Comparison of ENCODE assay signal across 12 cellular contexts in the genomic region with DNA sequence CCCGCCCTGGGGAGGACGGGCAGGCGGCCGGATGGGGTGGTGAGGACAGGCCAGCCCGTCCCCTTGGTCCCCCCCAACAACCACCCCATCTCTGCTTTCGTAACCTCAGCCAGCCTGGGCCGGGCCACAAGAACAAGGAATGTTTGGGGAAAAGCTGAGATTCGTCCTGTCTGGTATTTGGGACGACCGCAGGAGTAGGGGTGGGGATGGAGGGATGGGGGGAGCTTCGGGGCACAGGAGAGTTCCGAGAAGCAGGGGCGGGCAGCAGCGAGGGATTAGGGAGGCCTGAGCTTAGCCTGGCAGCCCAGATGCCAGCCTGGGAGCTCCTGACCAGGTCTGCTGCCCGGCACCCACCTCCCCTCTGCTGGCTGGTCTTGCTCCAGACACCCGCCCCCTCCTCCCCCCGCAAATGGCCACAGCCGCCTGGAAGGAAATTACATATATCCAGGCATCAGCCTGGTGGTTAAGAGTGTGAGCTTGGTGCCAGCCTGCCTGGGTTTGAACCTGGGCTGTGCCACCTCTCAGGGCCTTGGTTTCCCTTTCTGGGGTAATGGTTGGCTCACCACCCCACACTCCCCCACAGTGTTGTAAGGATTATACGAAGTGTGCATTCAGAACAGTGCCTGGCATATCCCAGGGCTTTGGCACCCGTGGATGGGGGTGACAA. TPM values are rescaled to one million over a fixed set of nuclear protein-coding genes. Genes with fewer than 3 reads are reported as not detected.
DNase-seq lines count a peak whose midpoint lies in the region; ATAC-seq, FAIRE-seq and TF ChIP-seq lines count a peak whose summit lies in the region.
"Had no signal": no experiment of that assay in that cellular context is flagged by ENCODE, and none has a peak within 500 bp of the region (broad histone marks: within the 10 kb centered on the region; RNA-seq: fewer than 3 reads in every experiment).

A gene with protein sequence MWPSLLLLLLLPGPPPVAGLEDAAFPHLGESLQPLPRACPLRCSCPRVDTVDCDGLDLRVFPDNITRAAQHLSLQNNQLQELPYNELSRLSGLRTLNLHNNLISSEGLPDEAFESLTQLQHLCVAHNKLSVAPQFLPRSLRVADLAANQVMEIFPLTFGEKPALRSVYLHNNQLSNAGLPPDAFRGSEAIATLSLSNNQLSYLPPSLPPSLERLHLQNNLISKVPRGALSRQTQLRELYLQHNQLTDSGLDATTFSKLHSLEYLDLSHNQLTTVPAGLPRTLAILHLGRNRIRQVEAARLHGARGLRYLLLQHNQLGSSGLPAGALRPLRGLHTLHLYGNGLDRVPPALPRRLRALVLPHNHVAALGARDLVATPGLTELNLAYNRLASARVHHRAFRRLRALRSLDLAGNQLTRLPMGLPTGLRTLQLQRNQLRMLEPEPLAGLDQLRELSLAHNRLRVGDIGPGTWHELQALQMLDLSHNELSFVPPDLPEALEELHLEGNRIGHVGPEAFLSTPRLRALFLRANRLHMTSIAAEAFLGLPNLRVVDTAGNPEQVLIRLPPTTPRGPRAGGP (minus strand): TSS at position 57 of the 667 bp plus-strand sequence. CDS start 236 bp downstream, outside the sequence.

- peaks cover 0 to 34% of the 10 kb centered on the region in 2 experiments; a peak in 4 of 5 replicates for H3K4me1 ChIP-seq in K562 (replicated peaks in 1 of 2; ENCODE audit: control insufficient read depth in 2 of 2, insufficient read depth in 2 of 2, low read length in 2 of 2)
- H3K4me1 ChIP-seq in right cardiac atrium (ENCODE audit: control insufficient read depth, insufficient read depth, low read length) = no peaks in the 10 kb centered on the region
- H3K4me1 ChIP-seq in stomach = peaks cover 0 to 12% (median 6%) of the 10 kb centered on the region in 4 donors
- no peaks in the 10 kb centered on the region for H3K4me1 ChIP-seq in A673 (ENCODE audit: insufficient read depth, low read length, poor library complexity, severe bottlenecking)
- H3K4me1 ChIP-seq: sigmoid colon had no signal

- H3K27ac Mint-ChIP-seq in stimulated activated memory B cell treated with anti-CD40 and anti-IgM and Interleukin-4, amounts not matched to agents 10 μg/mL and 1 μg/mL and 100 μg/mL, for 72 hours = no peak within 1 kb of the TSS
- H3K27ac Mint-ChIP-seq: activated CD8-positive, alpha-beta T cell treated with anti-CD3 and anti-CD28 coated beads, Interleukin-2, amount 10 ng/mL, durations not matched to agents 7 days and 5 days; stimulated activated naive B cell treated with anti-CD40 and anti-IgM and Interleukin-4, amounts not matched to agents 10 μg/mL and 1 μg/mL and 100 μg/mL, for 72 hours had no signal

- H3K79me2 ChIP-seq in K562 (ENCODE audit: control insufficient read depth, insufficient read depth, low read length) = no peaks in the 10 kb centered on the region

- H3K9me3 Mint-ChIP-seq in stimulated activated memory B cell treated with anti-CD40 and anti-IgM and Interleukin-4, amounts not matched to agents 10 μg/mL and 1 μg/mL and 100 μg/mL, for 72 hours = no peaks in the 10 kb centered on the region
- H3K9me3 Mint-ChIP-seq: stimulated activated naive B cell treated with anti-CD40 and anti-IgM and Interleukin-4, amounts not matched to agents 10 μg/mL and 1 μg/mL and 100 μg/mL, for 72 hours had no signal

- no peak within 1 kb of the TSS for H3K4me2 ChIP-seq in K562 (ENCODE audit: insufficient read depth, low read length)

- 0 out of 2 replicates have a peak, but pooled peaks cover 4% of the 10 kb centered on the region for H4K20me1 ChIP-seq in K562 (replicated peaks; ENCODE audit: control insufficient read depth, insufficient read depth, low read length)

- ATAC-seq in K562 = no peak
- peak; percentile 46 to 61 for ATAC-seq in right cardiac atrium
- no peak for ATAC-seq in GM18498 (IDR thresholded peaks at IDR 0.05; ENCODE audit: unreplicated experiment)
- ATAC-seq in stimulated activated memory B cell treated with anti-CD40 and anti-IgM and Interleukin-4, amounts not matched to agents 10 μg/mL and 1 μg/mL and 100 μg/mL, for 72 hours = no peak
- ATAC-seq: activated CD8-positive, alpha-beta T cell treated with anti-CD3 and anti-CD28 coated beads, Interleukin-2, amount 10 ng/mL, durations not matched to agents 7 days and 5 days; stimulated activated naive B cell treated with anti-CD40 and anti-IgM and Interleukin-4, amounts not matched to agents 10 μg/mL and 1 μg/mL and 100 μg/mL, for 72 hours had no signal

- in situ Hi-C loops in K562 (cut with MboI) = no loop called here

- POLR2A ChIA-PET in K562 (lab: Yijun Ruan, JAX) = no interaction called here
- POLR2A ChIA-PET in A673 (lab: Charles Lee; ENCODE audit: low non-redundant PET) = no interaction called here

- BruUV-seq in K562 (replicated peaks; lab: Mats Ljungman, UMichigan) = no TSS peak
- BruUV-seq in A673 (replicated peaks; lab: Mats Ljungman, UMichigan) = no TSS peak

- no peak for TF ChIP-seq POLR2A in K562 (conservative IDR thresholded peaks at IDR 0.05)
- TF ChIP-seq POLR2A in stomach (IDR thresholded peaks at IDR 0.05) = no peak

- peaks cover 7% of the 10 kb centered on the region; the same call in 1 of the 2 replicates for H3K9me3 ChIP-seq in K562 (replicated peaks; ENCODE audit: control insufficient read depth, insufficient read depth, low read depth, low read length)
- no peaks in the 10 kb centered on the region for H3K9me3 ChIP-seq in right cardiac atrium (ENCODE audit: control insufficient read depth, low read length)
- H3K9me3 ChIP-seq in stomach = no peaks in the 10 kb centered on the region
- no peaks in the 10 kb centered on the region for H3K9me3 ChIP-seq in A673 (ENCODE audit: low read depth, low read length, poor library complexity, severe bottlenecking)
- H3K9me3 ChIP-seq: sigmoid colon had no signal

- no peaks in the 10 kb centered on the region for H3K27me3 ChIP-seq in H7 (ENCODE audit: control insufficient read depth, insufficient read depth, low read length)
- H3K27me3 ChIP-seq in K562 (ENCODE audit: control insufficient read depth in 2 of 2, insufficient read depth in 2 of 2, low read length in 2 of 2) = peaks cover 0 to 3% of the 10 kb centered on the region in 2 experiments; a peak in 2 of 5 replicates
- H3K27me3 ChIP-seq in right cardiac atrium (ENCODE audit: control insufficient read depth, insufficient read depth) = no peaks in the 10 kb centered on the region
- H3K27me3 ChIP-seq in stomach = peaks cover 0 to 54% (median 14%) of the 10 kb centered on the region in 3 donors
- H3K27me3 ChIP-seq in A673 (replicated peaks; ENCODE audit: insufficient read depth, low read depth, low read length, poor library complexity) = no peaks in the 10 kb centered on the region

- CTCF ChIA-PET in K562 (lab: Yijun Ruan, JAX; ENCODE audit: low intra/inter-chr PET ratio) (no interaction called here), A673 (lab: Charles Lee) (no interaction called here)

- TF ChIP-seq CTCF in K562 (IDR thresholded peaks at IDR 0.05 in 2 of 3, conservative IDR thresholded peaks at IDR 0.05 in 1 of 3; ENCODE audit: insufficient read depth in 2 of 3, low read depth in 1 of 3, low read length in 3 of 3) (no peak), stomach (IDR thresholded peaks at IDR 0.05) (no peak), A673 (conservative IDR thresholded peaks at IDR 0.05; ENCODE audit: low read depth, low read length) (no peak)

- no peaks in the 10 kb centered on the region for H3K9me1 ChIP-seq in K562 (ENCODE audit: control insufficient read depth, insufficient read depth, low read length)

- H3K36me3 Mint-ChIP-seq in stimulated activated memory B cell treated with anti-CD40 and anti-IgM and Interleukin-4, amounts not matched to agents 10 μg/mL and 1 μg/mL and 100 μg/mL, for 72 hours = no peaks in the 10 kb centered on the region

- H3K4me1 Mint-ChIP-seq in stimulated activated memory B cell treated with anti-CD40 and anti-IgM and Interleukin-4, amounts not matched to agents 10 μg/mL and 1 μg/mL and 100 μg/mL, for 72 hours = peaks cover 16% of the 10 kb centered on the region

- H3K27me3 Mint-ChIP-seq in stimulated activated memory B cell treated with anti-CD40 and anti-IgM and Interleukin-4, amounts not matched to agents 10 μg/mL and 1 μg/mL and 100 μg/mL, for 72 hours = peaks cover 44% of the 10 kb centered on the region

- no peaks in the 10 kb centered on the region for H3K36me3 ChIP-seq in H7 (replicated peaks; ENCODE audit: control insufficient read depth, insufficient read depth, low read length)
- H3K36me3 ChIP-seq in K562 (ENCODE audit: control insufficient read depth, insufficient read depth, low read length) = no peaks in the 10 kb centered on the region
- no peaks in the 10 kb centered on the region for H3K36me3 ChIP-seq in stomach
- H3K36me3 ChIP-seq in A673 (ENCODE audit: insufficient read depth, low read length, poor library complexity, severe bottlenecking) = no peaks in the 10 kb centered on the region
- H3K36me3 ChIP-seq: sigmoid colon had no signal

- intact Hi-C loops in K562 (cut with micrococcal nuclease) = no loop called here
- intact Hi-C loops in right cardiac atrium (cut with DNase I) = no loop called here
- intact Hi-C loops in stomach (cut with DNase I; ENCODE audit: low total_unique reads) = no loop called here
- intact Hi-C loops in A673 (cut with micrococcal nuclease; ENCODE audit: unreplicated experiment) = no loop called here

- no peak within 1 kb of the TSS; a peak in 1 of 4 replicates for H3K9ac ChIP-seq in K562 (ENCODE audit: insufficient read depth in 1 of 2, low read depth in 2 of 2, low read length in 2 of 2)

- no peak for FAIRE-seq in K562 (lab: Jason Lieb, UNC)

- WGBS in K562 (ENCODE audit: insufficient coverage, low coverage, missing lambda C conversion rate) = 11% methylated on average over 15 of the region's 20 CpGs
- 21% methylated on average over 20 of the region's 20 CpGs for WGBS in right cardiac atrium
- 19 to 42% (median 26%) methylated on average over 15 to 20 of the region's 20 CpGs for WGBS in stomach, 5 donors

- no peak within 1 kb of the TSS; the same call in 1 of the 2 replicates for H3K4me3 ChIP-seq in H7 (ENCODE audit: insufficient read depth, low read depth, low read length)
- no peak within 1 kb of the TSS for H3K4me3 ChIP-seq in K562
- no peak within 1 kb of the TSS for H3K4me3 ChIP-seq in right cardiac atrium (ENCODE audit: low read length)
- H3K4me3 ChIP-seq in stomach = peak within 1 kb of the TSS in 3 of 4 donors; percentile 9 to 26 (median 19)
- no peak within 1 kb of the TSS for H3K4me3 ChIP-seq in A673 (ENCODE audit: low read depth, low read length, poor library complexity, severe bottlenecking)

- no peak within 1 kb of the TSS for H2AFZ ChIP-seq in K562 (ENCODE audit: low read depth, low read length)

- no peak for TF ChIP-seq RAD21 in K562 (CRISPR knock-in tag; conservative IDR thresholded peaks at IDR 0.05 in 1 of 2, IDR thresholded peaks at IDR 0.05 in 1 of 2)

- no peak for TF ChIP-seq EP300 in K562 (IDR thresholded peaks at IDR 0.05; ENCODE audit: low read length)
- TF ChIP-seq EP300 in stomach (IDR thresholded peaks at IDR 0.05) = no peak

- DNase-seq in H7 = peak; percentile 73
- no peak for DNase-seq in K562 (ENCODE audit: extremely low read depth in 1 of 4, low spot score in 3 of 4)
- peak in 1 of 3 donors; percentile 66 for DNase-seq in right cardiac atrium
- DNase-seq in stomach = no peak
- DNase-seq in NOMO-1 (lab: John Stamatoyannopoulos, UW; ENCODE audit: unreplicated experiment in 2 of 2) = no peak
- no peak for DNase-seq in A673 (ENCODE audit: low spot score)
- DNase-seq: activated CD8-positive, alpha-beta T cell treated with anti-CD3 and anti-CD28 coated beads, Interleukin-2, amount 10 ng/mL, durations not matched to agents 7 days and 5 days; GF-D8; sigmoid colon; stimulated activated naive B cell treated with anti-CD40 and anti-IgM and Interleukin-4, amounts not matched to agents 10 μg/mL and 1 μg/mL and 100 μg/mL, for 72 hours had no signal

- H3K27ac ChIP-seq in K562 (ENCODE audit: extremely low read depth, low read depth, low read length) (no peak within 1 kb of the TSS), right cardiac atrium (ENCODE audit: low read length) (no peak within 1 kb of the TSS), stomach (no peak within 1 kb of the TSS), A673 (ENCODE audit: low read depth, low read length, poor library complexity, severe bottlenecking) (no peak within 1 kb of the TSS)
- H3K27ac ChIP-seq: sigmoid colon had no signal

- no peak within 1 kb of the TSS for H3K4me3 Mint-ChIP-seq in stimulated activated memory B cell treated with anti-CD40 and anti-IgM and Interleukin-4, amounts not matched to agents 10 μg/mL and 1 μg/mL and 100 μg/mL, for 72 hours
- H3K4me3 Mint-ChIP-seq: activated CD8-positive, alpha-beta T cell treated with anti-CD3 and anti-CD28 coated beads, Interleukin-2, amount 10 ng/mL, durations not matched to agents 7 days and 5 days; stimulated activated naive B cell treated with anti-CD40 and anti-IgM and Interleukin-4, amounts not matched to agents 10 μg/mL and 1 μg/mL and 100 μg/mL, for 72 hours had no signal

RNA-seq across cellular contexts. Expression of the gene that starts here (rescaled TPM):
- total RNA-seq in H7 (2014; rRNA removed; shearing (Covaris generic)) = 0.07 and 0.10 TPM in 2 replicates
- total RNA-seq in K562 (2011; cell fraction: chromatin; rRNA removed; ENCODE audit: low replicate concordance) = 0.14 and 2.1 TPM in 2 replicates
- total RNA-seq in K562 (2011; cell fraction: nucleolus; rRNA removed) = 0.53 and 1.2 TPM in 2 replicates
- total RNA-seq in K562 (2011; cell fraction: nucleoplasm; rRNA removed) = 0.29 and 2.3 TPM in 2 replicates
- total RNA-seq in K562 (2014; rRNA removed) = 0.12 TPM in 1 of 2 replicates, not detected in the other
- total RNA-seq in K562 (2014; rRNA removed; fragmentation: Illumina TruSeq; extraction: Trizol) = not detected in 2 replicates
- 0.25 and 0.34 TPM in 2 replicates for total RNA-seq in K562 (2015; rRNA removed; fragmentation: Illumina TruSeq; extraction: Trizol)
- total RNA-seq in K562 (2021) = 0.40 and 0.47 TPM in 2 replicates
- polyA plus RNA-seq in K562 (2011; rRNA removed) = 0.18 and 0.46 TPM in 2 replicates
- polyA plus RNA-seq in K562 (2011; cell fraction: cytosol; rRNA removed) = 0.55 and 0.91 TPM in 2 replicates
- 0.18 and 0.60 TPM in 2 replicates for polyA plus RNA-seq in K562 (2011; cell fraction: nucleus; rRNA removed)
- 0.82 and 1.8 TPM in 2 replicates for polyA plus RNA-seq in K562 (2012)
- 0.22 and 0.42 TPM in 2 replicates for polyA plus RNA-seq in K562 (2014; fragmentation: Illumina TruSeq; extraction: Trizol)
- under 1 TPM in 1 of 2 experiments, not detected in 1; 0.24 TPM for polyA plus RNA-seq in K562 (2014; fragmentation: Nextera tagmentation; extraction: Ambion mirVana)
- 0.21 TPM in 1 of 2 replicates, not detected in the other for polyA plus RNA-seq in K562 (2014; rRNA removed)
- 0.42 TPM in 1 of 2 replicates, not detected in the other for polyA minus RNA-seq in K562 (2011; rRNA and poly(A)+ RNA removed)
- polyA minus RNA-seq in K562 (2011; cell fraction: cytosol; rRNA and poly(A)+ RNA removed) = not detected in 2 replicates
- polyA minus RNA-seq in K562 (2011; cell fraction: nucleus; rRNA and poly(A)+ RNA removed) = 0.13 and 0.67 TPM in 2 replicates
- total RNA-seq in right cardiac atrium = 1 to 10 TPM; 1.4 to 3.2 (median 2.2) TPM
- polyA plus RNA-seq in right cardiac atrium = 1.9 TPM
- not detected for total RNA-seq in stomach
- 1 to 10 TPM in 2 of 3 donors, under 1 TPM in 1; 0.92 to 3.4 (median 1.3) TPM for polyA plus RNA-seq in stomach
- not detected in 2 replicates for total RNA-seq in A673 (2021)
- total RNA-seq: sigmoid colon had no signal

Comparison
In these comparisons a context has a peak if more than half of its experiments do, and no peak if none do; other contexts are left out.
1. Peak in DNase-seq in H7; RNA of the gene not detected or under 1 TPM.
2. H3K4me3 ChIP-seq: peak in stomach (3 of 4); none in H7 (single experiment), K562 (single experiment), right cardiac atrium (single experiment) and A673 (single experiment).
3. ATAC-seq: peak in right cardiac atrium (2 of 2); none in K562 (single experiment), GM18498 (single experiment) and stimulated activated memory B cell treated with anti-CD40 and anti-IgM and Interleukin-4, amounts not matched to agents 10 μg/mL and 1 μg/mL and 100 μg/mL, for 72 hours (single experiment).